17 cellular contexts compared by ENCODE assay signal in genomic region chr2:213220967-213221603, GRCh38.
DNase-seq lines count a peak whose midpoint lies in the region; ATAC-seq and TF ChIP-seq lines count a peak whose summit lies in the region.
"Had no signal": no experiment of that assay in that cellular context is flagged by ENCODE, and none has a peak within 500 bp of the region (broad histone marks: within the 10 kb centered on the region; RNA-seq: fewer than 3 reads in every experiment).

No MANE protein-coding gene starts in this region.

- H3K4me2 ChIP-seq in GM23248 (ENCODE audit: unreplicated experiment) (no peak overlapping the region), mesendoderm (ENCODE audit: low read length) (no peak overlapping the region)

- no peaks in the 10 kb centered on the region for H3K4me1 Mint-ChIP-seq in activated T-helper 17 cell treated with anti-CD3 and anti-CD28 coated beads, Interleukin-2, amount 50 U/mL, for 72 hours
- peaks cover 2% of the 10 kb centered on the region for H3K4me1 Mint-ChIP-seq in activated CD4-positive, alpha-beta memory T cell treated with anti-CD3 and anti-CD28 coated beads, Interleukin-2, amount 10 ng/mL, durations not matched to agents 7 days and 5 days
- H3K4me1 Mint-ChIP-seq: activated CD4-positive, alpha-beta T cell treated with anti-CD3 and anti-CD28 coated beads, Interleukin-2, amount 10 ng/mL, durations not matched to agents 24 days and 14 days had no signal

- H3K27ac ChIP-seq in GM23248 (no peak overlapping the region), mesendoderm (ENCODE audit: low read depth, low read length) (no peak overlapping the region), prostate gland (no peak overlapping the region)
- H3K27ac ChIP-seq: 22Rv1, gastrocnemius medialis, right atrium auricular region, RWPE1 had no signal

- H3K4ac ChIP-seq in mesendoderm (ENCODE audit: low read depth, low read length), result no peak overlapping the region

- H3K4me1 ChIP-seq in GM23248 (ENCODE audit: insufficient read depth) (no peaks in the 10 kb centered on the region), mesendoderm (ENCODE audit: control insufficient read depth, low read depth, low read length) (no peaks in the 10 kb centered on the region), prostate gland (replicated peaks) (no peaks in the 10 kb centered on the region)
- H3K4me1 ChIP-seq: gastrocnemius medialis, right atrium auricular region had no signal

- H2AK5ac ChIP-seq in mesendoderm (ENCODE audit: low read length), result no peak overlapping the region

- no peak overlapping the region for H3K27ac Mint-ChIP-seq in activated T-helper 17 cell treated with anti-CD3 and anti-CD28 coated beads, Interleukin-2, amount 50 U/mL, for 72 hours
- H3K27ac Mint-ChIP-seq in activated CD4-positive, alpha-beta memory T cell treated with anti-CD3 and anti-CD28 coated beads, Interleukin-2, amount 10 ng/mL, durations not matched to agents 7 days and 5 days, result no peak overlapping the region
- H3K27ac Mint-ChIP-seq: activated CD4-positive, alpha-beta T cell treated with anti-CD3 and anti-CD28 coated beads, Interleukin-2, amount 10 ng/mL, durations not matched to agents 24 days and 14 days; activated T-helper 1 cell treated with anti-CD3 and anti-CD28 coated beads, Interleukin-12 subunit alpha, Interleukin-12 subunit beta, Interleukin-2, Interleukin-4 antibody, amounts not matched to agents 30 ng/mL and 10 ng/mL and 1 ng/mL, durations not matched to agents 14 hours and 24 hours and 36 hours; CD4-positive, alpha-beta T cell had no signal

- no peaks in the 10 kb centered on the region for H3K9me2 ChIP-seq in GM23248 (ENCODE audit: insufficient read depth)

- H3K79me2 ChIP-seq in GM23248 (ENCODE audit: insufficient read depth) (no peaks in the 10 kb centered on the region), mesendoderm (ENCODE audit: control insufficient read depth, insufficient read depth, low read length) (no peaks in the 10 kb centered on the region)

- H2BK120ac ChIP-seq in mesendoderm (ENCODE audit: low read depth, low read length), result no peak overlapping the region

- DNase-seq in activated CD4-positive, CD25-positive, alpha-beta regulatory T cell treated with anti-CD3 and anti-CD28 coated beads, Interleukin-2, amount 50 U/mL, for 72 hours, result no peak
- no peak for DNase-seq in GM23248
- peak; percentile 14 for DNase-seq in mesendoderm
- DNase-seq in prostate gland (ENCODE audit: low spot score), result no peak
- no peak for DNase-seq in activated CD4-positive, alpha-beta memory T cell treated with anti-CD3 and anti-CD28 coated beads, Interleukin-2, amount 10 ng/mL, durations not matched to agents 7 days and 5 days
- DNase-seq: activated CD4-positive, alpha-beta T cell treated with anti-CD3 and anti-CD28 coated beads, Interleukin-2, amount 10 ng/mL, durations not matched to agents 24 days and 14 days; CD4-positive, alpha-beta T cell; gastrocnemius medialis; NCI-H2107; NCI-H82 had no signal

- no peak overlapping the region for H2BK15ac ChIP-seq in mesendoderm (replicated peaks; ENCODE audit: low read depth)

- no peaks in the 10 kb centered on the region for H3K9me3 Mint-ChIP-seq in activated T-helper 17 cell treated with anti-CD3 and anti-CD28 coated beads, Interleukin-2, amount 50 U/mL, for 72 hours
- no peaks in the 10 kb centered on the region for H3K9me3 Mint-ChIP-seq in activated CD4-positive, alpha-beta memory T cell treated with anti-CD3 and anti-CD28 coated beads, Interleukin-2, amount 10 ng/mL, durations not matched to agents 7 days and 5 days
- H3K9me3 Mint-ChIP-seq: activated CD4-positive, alpha-beta T cell treated with anti-CD3 and anti-CD28 coated beads, Interleukin-2, amount 10 ng/mL, durations not matched to agents 24 days and 14 days; activated T-helper 1 cell treated with anti-CD3 and anti-CD28 coated beads, Interleukin-12 subunit alpha, Interleukin-12 subunit beta, Interleukin-2, Interleukin-4 antibody, amounts not matched to agents 30 ng/mL and 10 ng/mL and 1 ng/mL, durations not matched to agents 14 hours and 24 hours and 36 hours; CD4-positive, alpha-beta T cell had no signal

- H3K36me3 ChIP-seq in GM23248 (ENCODE audit: low read depth) (no peaks in the 10 kb centered on the region), mesendoderm (ENCODE audit: control insufficient read depth, insufficient read depth, low read length) (no peaks in the 10 kb centered on the region), prostate gland (no peaks in the 10 kb centered on the region)
- H3K36me3 ChIP-seq: gastrocnemius medialis, right atrium auricular region had no signal

- H3K9ac ChIP-seq in GM23248 (no peak overlapping the region), mesendoderm (ENCODE audit: low read length) (no peak overlapping the region)

- intact Hi-C loops in prostate gland (cut with DNase I), result no loop called here

- WGBS in GM23248 (ENCODE audit: low coverage in 1 of 2, low lambda C conversion rate in 2 of 2, missing lambda C conversion rate in 2 of 2), 2 experiments, result 54 to 64% methylated on average over 3 of the region's 3 CpGs
- no CpG with 5 or more reads among the region's 3 CpGs for WGBS in mesendoderm (ENCODE audit: extremely low coverage, insufficient coverage, low lambda C conversion rate)
- WGBS in prostate gland, result 89% methylated on average over 3 of the region's 3 CpGs

- no peak overlapping the region for H3K4me3 ChIP-seq in GM23248
- no peak overlapping the region for H3K4me3 ChIP-seq in mesendoderm (ENCODE audit: low read length)
- no peak overlapping the region for H3K4me3 ChIP-seq in prostate gland
- H3K4me3 ChIP-seq: gastrocnemius medialis, right atrium auricular region had no signal

- H4K20me1 ChIP-seq in GM23248 (ENCODE audit: insufficient read depth), result no peaks in the 10 kb centered on the region

- POLR2A ChIA-PET in activated CD4-positive, alpha-beta memory T cell treated with anti-CD3 and anti-CD28 coated beads, Interleukin-2, amount 10 ng/mL, durations not matched to agents 7 days and 5 days (lab: Charles Lee), result no interaction called here

- H3K56ac ChIP-seq in mesendoderm (ENCODE audit: low read length), result no peak overlapping the region

- no peak overlapping the region for H2BK5ac ChIP-seq in mesendoderm (ENCODE audit: low read length)

- H3K79me1 ChIP-seq in mesendoderm (ENCODE audit: low read length), result no peaks in the 10 kb centered on the region

- in situ Hi-C loops in GM23248 (cut with MboI), result no loop called here

- CTCF ChIA-PET in activated CD4-positive, alpha-beta memory T cell treated with anti-CD3 and anti-CD28 coated beads, Interleukin-2, amount 10 ng/mL, durations not matched to agents 7 days and 5 days (lab: Charles Lee), result interaction anchor here (0.6 kb wide), 1 partner anchor 708 kb away, joined by 3 read pairs; no protein-coding TSS in a partner anchor

- no peak overlapping the region for H4K5ac ChIP-seq in mesendoderm (ENCODE audit: low read length)

- peak; percentile 58 to 66 for ATAC-seq in activated CD4-positive, CD25-positive, alpha-beta regulatory T cell treated with anti-CD3 and anti-CD28 coated beads, Interleukin-2, amount 50 U/mL, for 24 hours
- peak; percentile 50 for ATAC-seq in HG03521 (IDR thresholded peaks at IDR 0.05; ENCODE audit: unreplicated experiment)
- no peak for ATAC-seq in activated T-helper 17 cell treated with anti-CD3 and anti-CD28 coated beads, Interleukin-2, amount 50 U/mL, for 72 hours (replicated peaks)
- ATAC-seq: gastrocnemius medialis had no signal

- H4K8ac ChIP-seq in mesendoderm (ENCODE audit: low read depth, low read length), result no peak overlapping the region

- H3K27me3 ChIP-seq in GM23248 (replicated peaks; ENCODE audit: insufficient read depth), result no peaks in the 10 kb centered on the region
- H3K27me3 ChIP-seq in mesendoderm (ENCODE audit: insufficient read depth, low read length, poor library complexity), result no peaks in the 10 kb centered on the region
- H3K27me3 ChIP-seq in prostate gland (replicated peaks; ENCODE audit: insufficient read depth), result no peaks in the 10 kb centered on the region
- H3K27me3 ChIP-seq: gastrocnemius medialis, right atrium auricular region had no signal

- no peak for TF ChIP-seq POLR2A in prostate gland (IDR thresholded peaks at IDR 0.05)

- no peak overlapping the region for H3K18ac ChIP-seq in mesendoderm (ENCODE audit: low read length)

- H3K36me3 Mint-ChIP-seq in activated T-helper 17 cell treated with anti-CD3 and anti-CD28 coated beads, Interleukin-2, amount 50 U/mL, for 72 hours (ENCODE audit: low read depth), result no peaks in the 10 kb centered on the region
- H3K36me3 Mint-ChIP-seq in activated CD4-positive, alpha-beta memory T cell treated with anti-CD3 and anti-CD28 coated beads, Interleukin-2, amount 10 ng/mL, durations not matched to agents 7 days and 5 days (ENCODE audit: low read depth), result no peaks in the 10 kb centered on the region

- no peak overlapping the region for H3K4me3 Mint-ChIP-seq in activated T-helper 17 cell treated with anti-CD3 and anti-CD28 coated beads, Interleukin-2, amount 50 U/mL, for 72 hours
- no peak overlapping the region for H3K4me3 Mint-ChIP-seq in activated CD4-positive, alpha-beta memory T cell treated with anti-CD3 and anti-CD28 coated beads, Interleukin-2, amount 10 ng/mL, durations not matched to agents 7 days and 5 days
- H3K4me3 Mint-ChIP-seq: activated CD4-positive, alpha-beta T cell treated with anti-CD3 and anti-CD28 coated beads, Interleukin-2, amount 10 ng/mL, durations not matched to agents 24 days and 14 days; activated T-helper 1 cell treated with anti-CD3 and anti-CD28 coated beads, Interleukin-12 subunit alpha, Interleukin-12 subunit beta, Interleukin-2, Interleukin-4 antibody, amounts not matched to agents 30 ng/mL and 10 ng/mL and 1 ng/mL, durations not matched to agents 14 hours and 24 hours and 36 hours; CD4-positive, alpha-beta T cell had no signal

- H3F3A ChIP-seq in GM23248 (ENCODE audit: insufficient read depth), result no peaks in the 10 kb centered on the region

- H3K27me3 Mint-ChIP-seq in activated T-helper 17 cell treated with anti-CD3 and anti-CD28 coated beads, Interleukin-2, amount 50 U/mL, for 72 hours, result peaks cover 13% of the 10 kb centered on the region
- no peaks in the 10 kb centered on the region for H3K27me3 Mint-ChIP-seq in activated CD4-positive, alpha-beta memory T cell treated with anti-CD3 and anti-CD28 coated beads, Interleukin-2, amount 10 ng/mL, durations not matched to agents 7 days and 5 days
- H3K27me3 Mint-ChIP-seq: activated CD4-positive, alpha-beta T cell treated with anti-CD3 and anti-CD28 coated beads, Interleukin-2, amount 10 ng/mL, durations not matched to agents 24 days and 14 days; CD4-positive, alpha-beta T cell had no signal

- H3K23ac ChIP-seq in mesendoderm (ENCODE audit: low read length), result no peak overlapping the region

- H3K9me3 ChIP-seq in GM23248 (ENCODE audit: low read depth) (no peaks in the 10 kb centered on the region), prostate gland (no peaks in the 10 kb centered on the region)
- H3K9me3 ChIP-seq: gastrocnemius medialis, right atrium auricular region had no signal

- no peak for TF ChIP-seq CTCF in prostate gland (IDR thresholded peaks at IDR 0.05)

- 0 out of 2 replicates have a peak overlapping the region, but pooled peaks have one; percentile 67 for H2AFZ ChIP-seq in GM23248
